ENCODE assay signal across 11 cellular contexts in the genomic region with DNA sequence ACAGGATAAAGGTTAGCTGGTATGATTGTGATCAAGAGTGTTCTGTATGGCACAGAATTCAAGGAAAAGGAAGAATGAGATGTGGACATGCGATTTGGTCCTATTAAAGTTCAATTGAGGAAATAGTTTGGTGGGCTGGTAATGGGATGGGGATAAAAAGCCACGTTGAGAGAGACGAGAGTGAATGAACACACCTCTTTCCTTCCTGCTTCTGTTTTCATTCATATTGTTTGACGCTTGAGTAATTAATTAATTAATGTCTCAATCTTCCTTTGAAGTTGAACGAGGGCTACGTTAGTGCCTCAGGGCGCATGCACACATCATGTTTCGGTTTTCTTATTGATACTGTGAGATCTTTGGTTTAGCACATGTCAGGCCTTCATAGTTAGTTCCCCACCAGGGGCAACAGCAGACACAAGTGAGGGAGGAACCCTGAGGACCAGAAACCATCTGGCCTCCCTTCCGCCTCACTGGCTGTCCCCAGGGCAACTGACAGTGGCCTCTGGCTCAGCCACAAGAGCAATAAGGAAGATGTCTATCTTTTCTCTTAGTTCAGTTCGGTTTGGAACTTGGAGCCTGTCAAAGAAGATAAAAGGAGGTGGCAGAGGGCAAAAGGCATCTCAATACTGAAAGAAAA.
DNase-seq lines count a peak whose midpoint lies in the region; ATAC-seq and TF ChIP-seq lines count a peak whose summit lies in the region.
"Had no signal": no experiment of that assay in that cellular context is flagged by ENCODE, and none has a peak within 500 bp of the region (broad histone marks: within the 10 kb centered on the region; RNA-seq: fewer than 3 reads in every experiment).

No MANE protein-coding gene starts in this region.

- no peak overlapping the region for H4K8ac ChIP-seq in H9 (replicated peaks; ENCODE audit: insufficient read length, low read depth, low read length)

- H3K27ac ChIP-seq in foreskin keratinocyte, result no peak overlapping the region
- no peak overlapping the region for H3K27ac ChIP-seq in GM23248
- no peak overlapping the region for H3K27ac ChIP-seq in H9 (ENCODE audit: insufficient read length, low read depth, low read length)

- DNase-seq in GM12865 (ENCODE audit: low read depth), result peak; percentile 27
- DNase-seq in cerebellum (ENCODE audit: low spot score), result peak; percentile 48
- DNase-seq in foreskin keratinocyte, result no peak
- no peak for DNase-seq in GM23248
- DNase-seq in H9, result no peak
- DNase-seq in DMS114 treated with DMSO at 0.1 percent for 48 hours (lab: John Stamatoyannopoulos, UW; ENCODE audit: unreplicated experiment), result no peak
- DNase-seq: activated naive CD8-positive, alpha-beta T cell treated with anti-CD3 and anti-CD28 coated beads, Interleukin-2, amount 50 U/mL, for 24 hours; C1 segment of cervical spinal cord had no signal

- no peak overlapping the region for H3K4me3 Mint-ChIP-seq in H9
- H3K4me3 Mint-ChIP-seq: activated naive CD8-positive, alpha-beta T cell treated with anti-CD3 and anti-CD28 coated beads, Interleukin-2, amount 50 U/mL, for 24 hours; memory B cell had no signal

- no peak overlapping the region for H2AFZ ChIP-seq in GM23248
- no peak overlapping the region for H2AFZ ChIP-seq in H9 (ENCODE audit: low read length)

- WGBS in GM23248 (ENCODE audit: low coverage in 1 of 2, low lambda C conversion rate in 2 of 2, missing lambda C conversion rate in 2 of 2), 2 experiments, result 70 to 74% methylated on average over 10 of the region's 10 CpGs
- WGBS in H9 (ENCODE audit: extremely low coverage, insufficient read length, low lambda C conversion rate), result no CpG with 5 or more reads among the region's 10 CpGs

- no peaks in the 10 kb centered on the region for H3K36me3 ChIP-seq in GM23248 (ENCODE audit: low read depth)

- no peak overlapping the region for H4K91ac ChIP-seq in H9 (ENCODE audit: insufficient read length, low read depth, low read length)

- H3K27me3 Mint-ChIP-seq in H9 (ENCODE audit: low read depth), result peaks cover 4% of the 10 kb centered on the region; the same call in 1 of the 2 replicates
- H3K27me3 Mint-ChIP-seq: activated naive CD8-positive, alpha-beta T cell treated with anti-CD3 and anti-CD28 coated beads, Interleukin-2, amount 50 U/mL, for 24 hours had no signal

- H3K4me3 ChIP-seq in GM12865 (ENCODE audit: low read depth, low read length) (no peak overlapping the region), GM23248 (no peak overlapping the region)

- no peak overlapping the region for H3K14ac ChIP-seq in H9 (ENCODE audit: insufficient read depth, low read length)

- H3K4me1 ChIP-seq in foreskin keratinocyte (no peaks in the 10 kb centered on the region), GM23248 (ENCODE audit: insufficient read depth) (no peaks in the 10 kb centered on the region), H9 (ENCODE audit: insufficient read depth, low read length) (no peaks in the 10 kb centered on the region)

- H2BK12ac ChIP-seq in H9 (ENCODE audit: insufficient read length, low read depth, low read length), result no peak overlapping the region

- H4K20me1 ChIP-seq in GM23248 (ENCODE audit: insufficient read depth) (no peaks in the 10 kb centered on the region), H9 (ENCODE audit: control insufficient read depth, insufficient read depth, insufficient read length) (no peaks in the 10 kb centered on the region)

- H3K9me3 ChIP-seq in GM23248 (ENCODE audit: low read depth) (no peaks in the 10 kb centered on the region), H9 (ENCODE audit: control insufficient read depth, low read depth, low read length) (no peaks in the 10 kb centered on the region)

- H2AK5ac ChIP-seq in H9 (ENCODE audit: insufficient read length, low read length), result no peak overlapping the region

- no peaks in the 10 kb centered on the region for H3F3A ChIP-seq in GM23248 (ENCODE audit: insufficient read depth)

- H3T11ph ChIP-seq in H9 (ENCODE audit: low read length), result no peak overlapping the region

- no peak overlapping the region for H3K27ac Mint-ChIP-seq in H9
- H3K27ac Mint-ChIP-seq: activated naive CD8-positive, alpha-beta T cell treated with anti-CD3 and anti-CD28 coated beads, Interleukin-2, amount 50 U/mL, for 24 hours; memory B cell had no signal

- H3K9me2 ChIP-seq in GM23248 (ENCODE audit: insufficient read depth), result no peaks in the 10 kb centered on the region

- no peak overlapping the region for H2BK20ac ChIP-seq in H9 (ENCODE audit: low read depth, low read length, poor library complexity, severe bottlenecking)

- TF ChIP-seq CTCF in GM12865 (IDR thresholded peaks at IDR 0.05; ENCODE audit: insufficient read depth, low read depth, low read length, missing control alignments) (no peak), foreskin keratinocyte (conservative IDR thresholded peaks at IDR 0.05) (no peak), H9 (conservative IDR thresholded peaks at IDR 0.05) (no peak)

- H2BK15ac ChIP-seq in H9 (ENCODE audit: low read depth, low read length), result no peak overlapping the region

- H3K79me1 ChIP-seq in H9 (ENCODE audit: insufficient read depth, low read depth, low read length, poor library complexity, severe bottlenecking), result no peaks in the 10 kb centered on the region

- no peak overlapping the region for H3K23ac ChIP-seq in H9 (ENCODE audit: insufficient read length, low read depth, low read length)

- H3K9me3 Mint-ChIP-seq in H9, result no peaks in the 10 kb centered on the region
- H3K9me3 Mint-ChIP-seq: activated naive CD8-positive, alpha-beta T cell treated with anti-CD3 and anti-CD28 coated beads, Interleukin-2, amount 50 U/mL, for 24 hours; memory B cell had no signal

- no peak overlapping the region for H2BK120ac ChIP-seq in H9 (ENCODE audit: low read depth, low read length, poor library complexity, severe bottlenecking)

- no peaks in the 10 kb centered on the region for H3K79me2 ChIP-seq in GM23248 (ENCODE audit: insufficient read depth)
- H3K79me2 ChIP-seq in H9 (ENCODE audit: insufficient read depth, low read length), result no peaks in the 10 kb centered on the region

- H3K9ac ChIP-seq in GM23248, result no peak overlapping the region
- no peak overlapping the region for H3K9ac ChIP-seq in H9 (ENCODE audit: extremely low read depth, insufficient read length, low read length)

- H3K36me3 Mint-ChIP-seq in H9 (ENCODE audit: insufficient read depth in 1 of 3, low read depth in 3 of 3), result 0 out of 7 replicates have a peak, but pooled peaks cover 0 to 2% (median 0%) of the 10 kb centered on the region in 3 experiments
- H3K36me3 Mint-ChIP-seq: memory B cell had no signal

- H3K18ac ChIP-seq in H9 (ENCODE audit: insufficient read length, low read depth, low read length), result no peak overlapping the region

- H3K4ac ChIP-seq in H9 (ENCODE audit: low read depth, low read length), result no peak overlapping the region

- in situ Hi-C loops in GM23248 (cut with MboI), result no loop called here

- H3K4me1 Mint-ChIP-seq in H9, result no peaks in the 10 kb centered on the region
- H3K4me1 Mint-ChIP-seq: activated naive CD8-positive, alpha-beta T cell treated with anti-CD3 and anti-CD28 coated beads, Interleukin-2, amount 50 U/mL, for 24 hours had no signal

- no peak overlapping the region for H3K56ac ChIP-seq in H9 (ENCODE audit: insufficient read length, low read depth, low read length)

- no peak overlapping the region for H2BK5ac ChIP-seq in H9 (ENCODE audit: insufficient read length, low read length)

- ATAC-seq in GM21381 (IDR thresholded peaks at IDR 0.05; ENCODE audit: unreplicated experiment), result peak; percentile 73
- ATAC-seq in HG03521 (IDR thresholded peaks at IDR 0.05; ENCODE audit: unreplicated experiment), result peak; percentile 71
- ATAC-seq in foreskin keratinocyte, result no peak
- ATAC-seq: activated naive CD8-positive, alpha-beta T cell treated with anti-CD3 and anti-CD28 coated beads, Interleukin-2, amount 50 U/mL, for 24 hours had no signal

- no peaks in the 10 kb centered on the region for H3K23me2 ChIP-seq in H9 (ENCODE audit: insufficient read length, low read depth, low read length, poor library complexity, severe bottlenecking)

- no peak overlapping the region for H4K5ac ChIP-seq in H9 (ENCODE audit: insufficient read length, low read depth, low read length)

- H3K27me3 ChIP-seq in foreskin keratinocyte (no peaks in the 10 kb centered on the region), GM23248 (replicated peaks; ENCODE audit: insufficient read depth) (peaks cover 4% of the 10 kb centered on the region; the same call in 1 of the 2 replicates), H9 (ENCODE audit: insufficient read depth, low read length) (no peaks in the 10 kb centered on the region)

- H3K4me2 ChIP-seq in GM23248 (ENCODE audit: unreplicated experiment), result no peak overlapping the region
- H3K4me2 ChIP-seq in H9 (ENCODE audit: insufficient read depth, insufficient read length, low read length), result no peak overlapping the region

Comparison
In these comparisons a context has a peak if more than half of its experiments do, and no peak if none do; other contexts are left out.
1. DNase-seq: peak in GM12865 (single experiment) and cerebellum (single experiment); none in foreskin keratinocyte (0 of 2), GM23248 (single experiment), H9 (single experiment) and DMS114 treated with DMSO at 0.1 percent for 48 hours (single experiment).